25 cellular contexts compared by ENCODE assay signal in the genomic region with DNA sequence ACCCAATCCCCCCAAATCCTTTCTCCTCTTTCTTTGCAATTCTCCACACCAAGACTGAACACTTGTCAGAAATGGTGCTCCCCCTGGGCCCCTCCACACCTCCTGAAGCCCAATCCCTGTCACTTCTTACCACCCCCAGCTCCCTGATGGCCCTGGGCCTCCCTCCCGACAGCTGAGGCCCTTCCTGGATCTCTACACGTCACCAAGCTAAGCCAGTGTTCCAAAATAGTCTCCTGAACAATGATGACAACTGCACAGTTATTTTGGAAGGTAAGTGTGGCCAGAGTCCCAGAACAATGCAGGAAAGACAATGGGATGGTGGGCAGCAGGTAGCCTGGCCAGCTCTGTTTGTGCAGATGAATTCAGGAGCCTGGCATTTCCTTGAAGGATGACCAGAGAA.
"Had no signal": no experiment of that assay in that cellular context is flagged by ENCODE, and none has a peak within 500 bp of the region (broad histone marks: within the 10 kb centered on the region; RNA-seq: fewer than 3 reads in every experiment).

No MANE protein-coding gene starts in this region.

- H3K27me3 ChIP-seq: pancreas had no signal

- ATAC-seq: left colon; left lung; mucosa of descending colon; natural killer cell; pancreas; sciatic nerve; stimulated activated effector memory CD8-positive, alpha-beta T cell treated with anti-CD3 and anti-CD28 coated beads, Interleukin-12 subunit alpha, Interleukin-12 subunit beta, amount 100 ng/mL, for 72 hours had no signal

- H3K36me3 ChIP-seq: left lung, pancreas, prostate gland, spleen, suprapubic skin, thoracic aorta, tibial artery, upper lobe of right lung had no signal

- H3K4me3 ChIP-seq: left lung, lung, mucosa of descending colon, pancreas, prostate gland, spleen, suprapubic skin, thoracic aorta, tibial artery, upper lobe of right lung had no signal

- DNase-seq: hypothalamus; immature natural killer cell; kidney; left colon; left lung; mesendoderm; mucosa of descending colon; naive B cell; natural killer cell; nucleus accumbens; pancreas; posterior cingulate gyrus; small intestine; spleen; stimulated activated CD4-positive, alpha-beta T cell treated with anti-CD3 and anti-CD28 coated beads, Interleukin-4, amount 100 ng/mL, for 24 hours; stimulated activated naive CD4-positive, alpha-beta T cell; tibial artery; trophoblast cell; upper lobe of right lung had no signal

- H3K4me1 ChIP-seq: left lung, pancreas, prostate gland, spleen, tibial artery, upper lobe of right lung had no signal

- H3K27ac ChIP-seq: left lung, pancreas, prostate gland, spleen, suprapubic skin, thoracic aorta, tibial artery, upper lobe of right lung had no signal

- H3K9me3 ChIP-seq: mucosa of descending colon, pancreas, prostate gland, suprapubic skin, thoracic aorta, upper lobe of right lung had no signal
